In the genomic region with DNA sequence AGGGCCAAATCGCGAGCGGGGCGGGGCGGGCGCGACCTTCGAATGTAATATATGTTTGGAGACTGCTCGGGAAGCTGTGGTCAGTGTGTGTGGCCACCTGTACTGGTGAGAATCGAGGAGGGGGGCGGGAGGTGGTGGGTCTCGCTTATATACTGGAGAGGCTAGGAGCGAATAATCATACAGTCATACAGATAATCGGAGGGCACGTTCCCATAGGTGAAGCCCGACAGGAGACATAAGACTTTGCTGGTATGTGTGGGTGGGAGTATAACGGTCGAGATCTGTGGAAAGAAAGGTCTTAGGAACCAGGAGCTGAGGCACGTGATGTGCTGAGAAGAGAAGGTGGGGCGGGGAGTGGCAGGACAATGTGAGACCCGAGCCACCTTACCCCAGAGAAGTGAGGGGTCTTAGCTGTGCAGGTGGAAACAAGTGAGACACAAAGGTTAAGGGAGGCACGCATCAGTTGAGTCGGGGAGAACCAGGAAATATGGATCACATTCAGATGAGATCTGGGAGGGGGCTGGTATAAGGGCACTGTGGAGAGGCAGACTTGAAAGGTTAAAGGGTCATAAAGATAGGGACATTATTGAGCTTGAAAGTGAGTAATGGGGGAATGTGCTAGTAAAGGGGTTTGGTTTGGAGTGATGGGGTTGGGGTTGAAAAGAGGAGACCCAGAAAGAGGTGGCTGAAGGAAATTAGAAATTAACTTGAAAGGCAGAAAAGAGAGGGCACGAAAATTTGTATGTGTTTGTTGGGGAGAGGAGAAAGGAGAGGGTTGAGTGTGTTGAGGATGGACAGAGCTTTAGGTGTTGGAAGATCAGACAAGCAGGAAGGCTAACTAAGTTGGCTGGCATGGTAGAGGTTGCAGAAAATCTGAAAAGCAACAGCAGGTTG, we compare ENCODE assay signal across 8 cellular contexts. TPM values are rescaled to one million over a fixed set of nuclear protein-coding genes. Genes with fewer than 3 reads are reported as not detected.
DNase-seq lines count a peak whose midpoint lies in the region; ATAC-seq and TF ChIP-seq lines count a peak whose summit lies in the region.

No MANE protein-coding gene starts in this region.

- H3K4me3 Mint-ChIP-seq in T-helper 1 cell treated with Interleukin-12 subunit alpha and Interleukin-12 subunit beta and Interleukin-4 antibody, amounts not matched to agents 30 μg/mL and 1 μg/mL, for 36 hours, result peak overlapping the region; percentile 99
- H3K4me3 Mint-ChIP-seq in T-cell, result peak overlapping the region; percentile 92 to 98 (median 95)

- no peaks in the 10 kb centered on the region for H3K9me3 Mint-ChIP-seq in T-helper 1 cell treated with Interleukin-12 subunit alpha and Interleukin-12 subunit beta and Interleukin-4 antibody, amounts not matched to agents 30 μg/mL and 1 μg/mL, for 36 hours
- no peaks in the 10 kb centered on the region for H3K9me3 Mint-ChIP-seq in T-cell

- ATAC-seq in T-cell (replicated peaks in 1 of 4) (no peak), GM19463 (IDR thresholded peaks at IDR 0.05; ENCODE audit: unreplicated experiment) (no peak)

- peak overlapping the region; percentile 89 to 94 for H3K4me3 ChIP-seq in foreskin fibroblast (ENCODE audit: low read depth in 1 of 2, low read length in 2 of 2)
- H3K4me3 ChIP-seq in skeletal muscle cell (ENCODE audit: low read depth, low read length), result peak overlapping the region; percentile 99

- H3K27ac Mint-ChIP-seq in T-helper 1 cell treated with Interleukin-12 subunit alpha and Interleukin-12 subunit beta and Interleukin-4 antibody, amounts not matched to agents 30 μg/mL and 1 μg/mL, for 36 hours, result peak overlapping the region; percentile 99
- peak overlapping the region; percentile 96 to 99 for H3K27ac Mint-ChIP-seq in T-cell

- H3K4me1 Mint-ChIP-seq in T-helper 1 cell treated with Interleukin-12 subunit alpha and Interleukin-12 subunit beta and Interleukin-4 antibody, amounts not matched to agents 30 μg/mL and 1 μg/mL, for 36 hours (ENCODE audit: low read depth), result peaks cover 49% of the 10 kb centered on the region
- peaks cover 72 to 80% (median 80%) of the 10 kb centered on the region in 3 donors for H3K4me1 Mint-ChIP-seq in T-cell

- no peak for TF ChIP-seq CTCF in foreskin fibroblast (IDR thresholded peaks at IDR 0.05; ENCODE audit: low read depth, low read length)

- DNase-seq in T-helper 1 cell (no peak), T-cell (peak in 1 of 34 experiments; percentile 9), foreskin fibroblast (no peak), skeletal muscle cell (ENCODE audit: low read depth) (no peak), NCI-H1105 treated with DMSO at 0.1 percent for 48 hours (lab: John Stamatoyannopoulos, UW) (no peak)
- DNase-seq in activated effector memory CD4-positive, alpha-beta T cell treated with Interleukin-2 at 50 U/mL for 16 hours, result no peak

- CTCF ChIA-PET in T-cell (lab: Charles Lee), result interaction anchor here (0.5 to 0.6 kb wide), 3 partner anchors 84 to 1686 kb away, joined by 3 read pairs; no protein-coding TSS in a partner anchor

- POLR2A ChIA-PET in T-cell (lab: Charles Lee), result interaction anchor here (0.6 to 1.1 kb wide), 3 partner anchors 14 to 51 kb away, joined by 4 to 6 read pairs (median 5); a partner anchor contains a TSS

- no peaks in the 10 kb centered on the region for H3K27me3 Mint-ChIP-seq in T-helper 1 cell treated with Interleukin-12 subunit alpha and Interleukin-12 subunit beta and Interleukin-4 antibody, amounts not matched to agents 30 μg/mL and 1 μg/mL, for 36 hours (ENCODE audit: low read depth)
- no peaks in the 10 kb centered on the region for H3K27me3 Mint-ChIP-seq in T-cell

- peaks cover 27% of the 10 kb centered on the region for H3K36me3 Mint-ChIP-seq in T-helper 1 cell treated with Interleukin-12 subunit alpha and Interleukin-12 subunit beta and Interleukin-4 antibody, amounts not matched to agents 30 μg/mL and 1 μg/mL, for 36 hours (ENCODE audit: low read depth)
- peaks cover 17% of the 10 kb centered on the region for H3K36me3 Mint-ChIP-seq in T-cell

RNA-seq across cellular contexts. Expression of a gene that starts 0.6 kb away (rescaled TPM):
- 10 to 100 TPM; 23.6 to 49.3 (median 44.6) TPM for total RNA-seq in T-cell

RNA-seq across cellular contexts. Expression of a gene that starts 2.9 kb away (rescaled TPM):
- 10 to 100 TPM; 23.5 to 34.6 (median 31.0) TPM for total RNA-seq in T-cell

RNA-seq across cellular contexts. Expression of a gene that starts 5.3 kb away (rescaled TPM):
- 10 to 100 TPM; 42.6 to 81.4 (median 67.7) TPM for total RNA-seq in T-cell

RNA-seq across cellular contexts. Expression of a gene that starts 11.2 kb away (rescaled TPM):
- total RNA-seq in T-cell, result 100 to 1,000 TPM; 124 to 171 (median 148) TPM

RNA-seq across cellular contexts. Expression of a gene that starts 13.6 kb away (rescaled TPM):
- total RNA-seq in T-cell, result 100 to 1,000 TPM; 267 to 311 (median 274) TPM
